1 cellular context compared by ENCODE assay signal in the genomic region with DNA sequence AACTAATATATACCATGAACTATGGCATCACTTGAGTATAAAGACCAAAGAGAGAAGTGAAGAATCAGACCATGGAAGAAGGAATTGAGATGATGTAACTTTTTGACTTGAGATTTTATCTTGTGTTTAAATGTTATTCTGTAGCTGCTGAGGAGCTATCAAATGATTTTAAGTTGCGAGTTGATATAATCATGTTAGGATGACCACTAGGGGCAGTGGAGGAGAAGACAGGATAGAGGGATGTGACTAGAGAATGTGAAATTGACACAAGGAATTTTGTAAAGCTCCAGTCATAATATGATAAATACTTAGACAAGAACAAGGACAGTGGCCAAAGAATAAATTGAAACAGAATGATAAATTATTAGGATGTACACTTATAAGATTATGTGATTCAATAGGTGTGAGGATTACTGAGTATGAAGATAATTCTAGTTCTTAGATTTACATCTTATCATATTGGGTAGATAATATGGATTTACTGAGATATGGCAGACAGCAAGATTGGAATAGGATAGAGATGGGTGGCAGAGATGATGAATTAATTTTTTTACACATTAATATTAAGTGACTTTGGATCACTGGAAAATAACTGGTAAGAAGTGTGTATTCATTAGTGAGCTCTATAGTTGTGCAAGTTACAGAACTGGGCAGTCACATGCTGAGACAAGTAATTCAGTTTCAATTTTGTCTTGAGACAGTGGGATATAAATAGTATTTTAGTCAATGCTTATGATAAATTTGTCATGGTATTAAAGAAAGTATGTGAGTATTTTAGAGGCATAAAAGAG.
TF ChIP-seq lines count a peak whose summit lies in the region.

No MANE protein-coding gene starts in this region.

TF ChIP-seq in H1, 55 proteins besides CTCF, POLR2A, EP300 and RAD21 (continued from another document):
- no peak for TF ChIP-seq TEAD4 (IDR thresholded peaks at IDR 0.05; ENCODE audit: low read depth, low read length)
- no peak for TF ChIP-seq RBBP5 (IDR thresholded peaks at IDR 0.05; ENCODE audit: borderline replicate concordance, low read depth, low read length)
- no peak for TF ChIP-seq SUZ12 (IDR thresholded peaks at IDR 0.05; ENCODE audit: low read length)
- TF ChIP-seq SIN3A (conservative IDR thresholded peaks at IDR 0.05 in 1 of 2, IDR thresholded peaks at IDR 0.05 in 1 of 2; ENCODE audit: low read depth in 1 of 2, low read length in 2 of 2), result no peak
- TF ChIP-seq, protein P1, sequence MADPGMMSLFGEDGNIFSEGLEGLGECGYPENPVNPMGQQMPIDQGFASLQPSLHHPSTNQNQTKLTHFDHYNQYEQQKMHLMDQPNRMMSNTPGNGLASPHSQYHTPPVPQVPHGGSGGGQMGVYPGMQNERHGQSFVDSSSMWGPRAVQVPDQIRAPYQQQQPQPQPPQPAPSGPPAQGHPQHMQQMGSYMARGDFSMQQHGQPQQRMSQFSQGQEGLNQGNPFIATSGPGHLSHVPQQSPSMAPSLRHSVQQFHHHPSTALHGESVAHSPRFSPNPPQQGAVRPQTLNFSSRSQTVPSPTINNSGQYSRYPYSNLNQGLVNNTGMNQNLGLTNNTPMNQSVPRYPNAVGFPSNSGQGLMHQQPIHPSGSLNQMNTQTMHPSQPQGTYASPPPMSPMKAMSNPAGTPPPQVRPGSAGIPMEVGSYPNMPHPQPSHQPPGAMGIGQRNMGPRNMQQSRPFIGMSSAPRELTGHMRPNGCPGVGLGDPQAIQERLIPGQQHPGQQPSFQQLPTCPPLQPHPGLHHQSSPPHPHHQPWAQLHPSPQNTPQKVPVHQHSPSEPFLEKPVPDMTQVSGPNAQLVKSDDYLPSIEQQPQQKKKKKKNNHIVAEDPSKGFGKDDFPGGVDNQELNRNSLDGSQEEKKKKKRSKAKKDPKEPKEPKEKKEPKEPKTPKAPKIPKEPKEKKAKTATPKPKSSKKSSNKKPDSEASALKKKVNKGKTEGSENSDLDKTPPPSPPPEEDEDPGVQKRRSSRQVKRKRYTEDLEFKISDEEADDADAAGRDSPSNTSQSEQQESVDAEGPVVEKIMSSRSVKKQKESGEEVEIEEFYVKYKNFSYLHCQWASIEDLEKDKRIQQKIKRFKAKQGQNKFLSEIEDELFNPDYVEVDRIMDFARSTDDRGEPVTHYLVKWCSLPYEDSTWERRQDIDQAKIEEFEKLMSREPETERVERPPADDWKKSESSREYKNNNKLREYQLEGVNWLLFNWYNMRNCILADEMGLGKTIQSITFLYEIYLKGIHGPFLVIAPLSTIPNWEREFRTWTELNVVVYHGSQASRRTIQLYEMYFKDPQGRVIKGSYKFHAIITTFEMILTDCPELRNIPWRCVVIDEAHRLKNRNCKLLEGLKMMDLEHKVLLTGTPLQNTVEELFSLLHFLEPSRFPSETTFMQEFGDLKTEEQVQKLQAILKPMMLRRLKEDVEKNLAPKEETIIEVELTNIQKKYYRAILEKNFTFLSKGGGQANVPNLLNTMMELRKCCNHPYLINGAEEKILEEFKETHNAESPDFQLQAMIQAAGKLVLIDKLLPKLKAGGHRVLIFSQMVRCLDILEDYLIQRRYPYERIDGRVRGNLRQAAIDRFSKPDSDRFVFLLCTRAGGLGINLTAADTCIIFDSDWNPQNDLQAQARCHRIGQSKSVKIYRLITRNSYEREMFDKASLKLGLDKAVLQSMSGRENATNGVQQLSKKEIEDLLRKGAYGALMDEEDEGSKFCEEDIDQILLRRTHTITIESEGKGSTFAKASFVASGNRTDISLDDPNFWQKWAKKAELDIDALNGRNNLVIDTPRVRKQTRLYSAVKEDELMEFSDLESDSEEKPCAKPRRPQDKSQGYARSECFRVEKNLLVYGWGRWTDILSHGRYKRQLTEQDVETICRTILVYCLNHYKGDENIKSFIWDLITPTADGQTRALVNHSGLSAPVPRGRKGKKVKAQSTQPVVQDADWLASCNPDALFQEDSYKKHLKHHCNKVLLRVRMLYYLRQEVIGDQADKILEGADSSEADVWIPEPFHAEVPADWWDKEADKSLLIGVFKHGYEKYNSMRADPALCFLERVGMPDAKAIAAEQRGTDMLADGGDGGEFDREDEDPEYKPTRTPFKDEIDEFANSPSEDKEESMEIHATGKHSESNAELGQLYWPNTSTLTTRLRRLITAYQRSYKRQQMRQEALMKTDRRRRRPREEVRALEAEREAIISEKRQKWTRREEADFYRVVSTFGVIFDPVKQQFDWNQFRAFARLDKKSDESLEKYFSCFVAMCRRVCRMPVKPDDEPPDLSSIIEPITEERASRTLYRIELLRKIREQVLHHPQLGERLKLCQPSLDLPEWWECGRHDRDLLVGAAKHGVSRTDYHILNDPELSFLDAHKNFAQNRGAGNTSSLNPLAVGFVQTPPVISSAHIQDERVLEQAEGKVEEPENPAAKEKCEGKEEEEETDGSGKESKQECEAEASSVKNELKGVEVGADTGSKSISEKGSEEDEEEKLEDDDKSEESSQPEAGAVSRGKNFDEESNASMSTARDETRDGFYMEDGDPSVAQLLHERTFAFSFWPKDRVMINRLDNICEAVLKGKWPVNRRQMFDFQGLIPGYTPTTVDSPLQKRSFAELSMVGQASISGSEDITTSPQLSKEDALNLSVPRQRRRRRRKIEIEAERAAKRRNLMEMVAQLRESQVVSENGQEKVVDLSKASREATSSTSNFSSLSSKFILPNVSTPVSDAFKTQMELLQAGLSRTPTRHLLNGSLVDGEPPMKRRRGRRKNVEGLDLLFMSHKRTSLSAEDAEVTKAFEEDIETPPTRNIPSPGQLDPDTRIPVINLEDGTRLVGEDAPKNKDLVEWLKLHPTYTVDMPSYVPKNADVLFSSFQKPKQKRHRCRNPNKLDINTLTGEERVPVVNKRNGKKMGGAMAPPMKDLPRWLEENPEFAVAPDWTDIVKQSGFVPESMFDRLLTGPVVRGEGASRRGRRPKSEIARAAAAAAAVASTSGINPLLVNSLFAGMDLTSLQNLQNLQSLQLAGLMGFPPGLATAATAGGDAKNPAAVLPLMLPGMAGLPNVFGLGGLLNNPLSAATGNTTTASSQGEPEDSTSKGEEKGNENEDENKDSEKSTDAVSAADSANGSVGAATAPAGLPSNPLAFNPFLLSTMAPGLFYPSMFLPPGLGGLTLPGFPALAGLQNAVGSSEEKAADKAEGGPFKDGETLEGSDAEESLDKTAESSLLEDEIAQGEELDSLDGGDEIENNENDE (IDR thresholded peaks at IDR 0.05; ENCODE audit: insufficient replicate concordance, low read length), result no peak
- TF ChIP-seq, protein P2, sequence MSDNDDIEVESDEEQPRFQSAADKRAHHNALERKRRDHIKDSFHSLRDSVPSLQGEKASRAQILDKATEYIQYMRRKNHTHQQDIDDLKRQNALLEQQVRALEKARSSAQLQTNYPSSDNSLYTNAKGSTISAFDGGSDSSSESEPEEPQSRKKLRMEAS (IDR thresholded peaks at IDR 0.05), result no peak
- no peak for TF ChIP-seq CREB1 (IDR thresholded peaks at IDR 0.05)
- no peak for TF ChIP-seq JUND (IDR thresholded peaks at IDR 0.05; ENCODE audit: low read length)
- no peak for TF ChIP-seq RXRA (IDR thresholded peaks at IDR 0.05; ENCODE audit: insufficient read depth, low read depth, low read length)
- no peak for TF ChIP-seq SP1 (IDR thresholded peaks at IDR 0.05; ENCODE audit: low read depth, low read length)
- TF ChIP-seq HDAC6 (IDR thresholded peaks at IDR 0.05; ENCODE audit: low read depth, low read length), result no peak
- TF ChIP-seq ASH2L (IDR thresholded peaks at IDR 0.05; ENCODE audit: low read length), result no peak
- no peak for TF ChIP-seq CBX5 (IDR thresholded peaks at IDR 0.05; ENCODE audit: low read depth, low read length)
- no peak for TF ChIP-seq EGR1 (IDR thresholded peaks at IDR 0.05; ENCODE audit: borderline replicate concordance, low read depth, low read length)
TF ChIP-seq in H1: peak in this region for 0.
